Comparison of ENCODE assay signal across 1 cellular context in genomic region chr20:53559816-53560215, GRCh38.
TF ChIP-seq lines count a peak whose summit lies in the region.

No MANE protein-coding gene starts in this region.

TF ChIP-seq in K562, 482 proteins besides CTCF, POLR2A, EP300 and RAD21 (continued from another document):
- TF ChIP-seq ZBTB40 (IDR thresholded peaks at IDR 0.05): peak; percentile 80
- no peak for TF ChIP-seq ZBTB40 (CRISPR knock-in tag; IDR thresholded peaks at IDR 0.05)
- TF ChIP-seq ZNF57 (CRISPR knock-in tag; IDR thresholded peaks at IDR 0.05): no peak
- no peak for TF ChIP-seq IRF9 (tag; IDR thresholded peaks at IDR 0.05)
- no peak for TF ChIP-seq ZKSCAN3 (CRISPR knock-in tag; IDR thresholded peaks at IDR 0.05)
- TF ChIP-seq SP1 (CRISPR knock-in tag; IDR thresholded peaks at IDR 0.05): no peak
